1 cellular context compared by ENCODE assay signal in the genomic region with DNA sequence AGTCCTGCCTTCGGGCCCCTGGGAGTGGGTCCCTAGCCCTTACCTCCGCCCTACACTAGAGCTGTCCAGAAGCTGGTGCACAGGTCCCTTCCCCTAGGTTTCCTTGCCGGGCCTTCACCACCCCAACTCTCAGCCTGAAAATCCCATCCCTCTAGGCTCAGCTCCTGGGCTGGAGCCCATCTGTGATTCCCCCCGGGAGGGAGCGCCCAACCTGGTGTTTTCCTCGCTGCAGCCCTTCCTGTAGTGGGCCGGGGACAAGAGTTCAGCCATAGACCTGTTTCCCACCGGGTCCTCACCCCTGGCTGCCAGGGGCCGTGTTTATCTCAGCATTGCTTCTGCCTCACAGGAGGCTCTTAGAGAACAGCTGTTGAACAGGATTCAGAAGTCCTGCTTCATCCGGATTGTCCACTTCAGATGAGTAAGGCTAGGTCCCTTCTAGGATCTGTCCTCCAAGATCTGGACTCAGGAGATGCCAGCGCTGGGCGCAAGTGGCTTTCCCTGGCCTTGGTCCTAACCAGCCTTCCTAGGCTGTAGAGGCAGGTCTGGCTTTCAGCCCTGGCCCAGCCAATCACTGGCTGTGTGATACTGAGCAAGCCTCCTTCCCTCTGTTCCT.
TF ChIP-seq lines count a peak whose summit lies in the region.

No MANE protein-coding gene starts in this region.

TF ChIP-seq in GM23338, 12 proteins besides CTCF, POLR2A, EP300 and RAD21 (continued from another document):
- TF ChIP-seq, protein P1, sequence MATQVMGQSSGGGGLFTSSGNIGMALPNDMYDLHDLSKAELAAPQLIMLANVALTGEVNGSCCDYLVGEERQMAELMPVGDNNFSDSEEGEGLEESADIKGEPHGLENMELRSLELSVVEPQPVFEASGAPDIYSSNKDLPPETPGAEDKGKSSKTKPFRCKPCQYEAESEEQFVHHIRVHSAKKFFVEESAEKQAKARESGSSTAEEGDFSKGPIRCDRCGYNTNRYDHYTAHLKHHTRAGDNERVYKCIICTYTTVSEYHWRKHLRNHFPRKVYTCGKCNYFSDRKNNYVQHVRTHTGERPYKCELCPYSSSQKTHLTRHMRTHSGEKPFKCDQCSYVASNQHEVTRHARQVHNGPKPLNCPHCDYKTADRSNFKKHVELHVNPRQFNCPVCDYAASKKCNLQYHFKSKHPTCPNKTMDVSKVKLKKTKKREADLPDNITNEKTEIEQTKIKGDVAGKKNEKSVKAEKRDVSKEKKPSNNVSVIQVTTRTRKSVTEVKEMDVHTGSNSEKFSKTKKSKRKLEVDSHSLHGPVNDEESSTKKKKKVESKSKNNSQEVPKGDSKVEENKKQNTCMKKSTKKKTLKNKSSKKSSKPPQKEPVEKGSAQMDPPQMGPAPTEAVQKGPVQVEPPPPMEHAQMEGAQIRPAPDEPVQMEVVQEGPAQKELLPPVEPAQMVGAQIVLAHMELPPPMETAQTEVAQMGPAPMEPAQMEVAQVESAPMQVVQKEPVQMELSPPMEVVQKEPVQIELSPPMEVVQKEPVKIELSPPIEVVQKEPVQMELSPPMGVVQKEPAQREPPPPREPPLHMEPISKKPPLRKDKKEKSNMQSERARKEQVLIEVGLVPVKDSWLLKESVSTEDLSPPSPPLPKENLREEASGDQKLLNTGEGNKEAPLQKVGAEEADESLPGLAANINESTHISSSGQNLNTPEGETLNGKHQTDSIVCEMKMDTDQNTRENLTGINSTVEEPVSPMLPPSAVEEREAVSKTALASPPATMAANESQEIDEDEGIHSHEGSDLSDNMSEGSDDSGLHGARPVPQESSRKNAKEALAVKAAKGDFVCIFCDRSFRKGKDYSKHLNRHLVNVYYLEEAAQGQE (IDR thresholded peaks at IDR 0.05; ENCODE audit: unreplicated experiment) = no peak
- TF ChIP-seq, protein P2, sequence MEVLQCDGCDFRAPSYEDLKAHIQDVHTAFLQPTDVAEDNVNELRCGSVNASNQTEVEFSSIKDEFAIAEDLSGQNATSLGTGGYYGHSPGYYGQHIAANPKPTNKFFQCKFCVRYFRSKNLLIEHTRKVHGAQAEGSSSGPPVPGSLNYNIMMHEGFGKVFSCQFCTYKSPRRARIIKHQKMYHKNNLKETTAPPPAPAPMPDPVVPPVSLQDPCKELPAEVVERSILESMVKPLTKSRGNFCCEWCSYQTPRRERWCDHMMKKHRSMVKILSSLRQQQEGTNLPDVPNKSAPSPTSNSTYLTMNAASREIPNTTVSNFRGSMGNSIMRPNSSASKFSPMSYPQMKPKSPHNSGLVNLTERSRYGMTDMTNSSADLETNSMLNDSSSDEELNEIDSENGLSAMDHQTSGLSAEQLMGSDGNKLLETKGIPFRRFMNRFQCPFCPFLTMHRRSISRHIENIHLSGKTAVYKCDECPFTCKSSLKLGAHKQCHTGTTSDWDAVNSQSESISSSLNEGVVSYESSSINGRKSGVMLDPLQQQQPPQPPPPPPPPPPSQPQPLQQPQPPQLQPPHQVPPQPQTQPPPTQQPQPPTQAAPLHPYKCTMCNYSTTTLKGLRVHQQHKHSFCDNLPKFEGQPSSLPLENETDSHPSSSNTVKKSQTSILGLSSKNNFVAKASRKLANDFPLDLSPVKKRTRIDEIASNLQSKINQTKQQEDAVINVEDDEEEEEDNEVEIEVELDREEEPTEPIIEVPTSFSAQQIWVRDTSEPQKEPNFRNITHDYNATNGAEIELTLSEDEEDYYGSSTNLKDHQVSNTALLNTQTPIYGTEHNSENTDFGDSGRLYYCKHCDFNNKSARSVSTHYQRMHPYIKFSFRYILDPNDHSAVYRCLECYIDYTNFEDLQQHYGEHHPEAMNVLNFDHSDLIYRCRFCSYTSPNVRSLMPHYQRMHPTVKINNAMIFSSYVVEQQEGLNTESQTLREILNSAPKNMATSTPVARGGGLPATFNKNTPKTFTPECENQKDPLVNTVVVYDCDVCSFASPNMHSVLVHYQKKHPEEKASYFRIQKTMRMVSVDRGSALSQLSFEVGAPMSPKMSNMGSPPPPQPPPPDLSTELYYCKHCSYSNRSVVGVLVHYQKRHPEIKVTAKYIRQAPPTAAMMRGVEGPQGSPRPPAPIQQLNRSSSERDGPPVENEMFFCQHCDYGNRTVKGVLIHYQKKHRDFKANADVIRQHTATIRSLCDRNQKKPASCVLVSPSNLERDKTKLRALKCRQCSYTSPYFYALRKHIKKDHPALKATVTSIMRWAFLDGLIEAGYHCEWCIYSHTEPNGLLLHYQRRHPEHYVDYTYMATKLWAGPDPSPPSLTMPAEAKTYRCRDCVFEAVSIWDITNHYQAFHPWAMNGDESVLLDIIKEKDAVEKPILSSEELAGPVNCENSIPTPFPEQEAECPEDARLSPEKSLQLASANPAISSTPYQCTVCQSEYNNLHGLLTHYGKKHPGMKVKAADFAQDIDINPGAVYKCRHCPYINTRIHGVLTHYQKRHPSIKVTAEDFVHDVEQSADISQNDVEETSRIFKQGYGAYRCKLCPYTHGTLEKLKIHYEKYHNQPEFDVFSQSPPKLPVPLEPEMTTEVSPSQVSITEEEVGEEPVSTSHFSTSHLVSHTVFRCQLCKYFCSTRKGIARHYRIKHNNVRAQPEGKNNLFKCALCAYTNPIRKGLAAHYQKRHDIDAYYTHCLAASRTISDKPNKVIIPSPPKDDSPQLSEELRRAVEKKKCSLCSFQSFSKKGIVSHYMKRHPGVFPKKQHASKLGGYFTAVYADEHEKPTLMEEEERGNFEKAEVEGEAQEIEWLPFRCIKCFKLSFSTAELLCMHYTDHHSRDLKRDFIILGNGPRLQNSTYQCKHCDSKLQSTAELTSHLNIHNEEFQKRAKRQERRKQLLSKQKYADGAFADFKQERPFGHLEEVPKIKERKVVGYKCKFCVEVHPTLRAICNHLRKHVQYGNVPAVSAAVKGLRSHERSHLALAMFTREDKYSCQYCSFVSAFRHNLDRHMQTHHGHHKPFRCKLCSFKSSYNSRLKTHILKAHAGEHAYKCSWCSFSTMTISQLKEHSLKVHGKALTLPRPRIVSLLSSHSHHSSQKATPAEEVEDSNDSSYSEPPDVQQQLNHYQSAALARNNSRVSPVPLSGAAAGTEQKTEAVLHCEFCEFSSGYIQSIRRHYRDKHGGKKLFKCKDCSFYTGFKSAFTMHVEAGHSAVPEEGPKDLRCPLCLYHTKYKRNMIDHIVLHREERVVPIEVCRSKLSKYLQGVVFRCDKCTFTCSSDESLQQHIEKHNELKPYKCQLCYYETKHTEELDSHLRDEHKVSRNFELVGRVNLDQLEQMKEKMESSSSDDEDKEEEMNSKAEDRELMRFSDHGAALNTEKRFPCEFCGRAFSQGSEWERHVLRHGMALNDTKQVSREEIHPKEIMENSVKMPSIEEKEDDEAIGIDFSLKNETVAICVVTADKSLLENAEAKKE (CRISPR knock-in tag; IDR thresholded peaks at IDR 0.05) = no peak
- TF ChIP-seq STAT1 (IDR thresholded peaks at IDR 0.05; ENCODE audit: unreplicated experiment) (no peak), ZNF331 (CRISPR knock-in tag; IDR thresholded peaks at IDR 0.05; ENCODE audit: low read depth) (no peak), CREB1 (CRISPR knock-in tag; IDR thresholded peaks at IDR 0.05; ENCODE audit: low read depth) (no peak), JUNB (IDR thresholded peaks at IDR 0.05; ENCODE audit: unreplicated experiment) (no peak), POLR2AphosphoS5 (IDR thresholded peaks at IDR 0.05; ENCODE audit: low read depth) (no peak), EZH2 (IDR thresholded peaks at IDR 0.05; ENCODE audit: low read depth, unreplicated experiment) (no peak), ZNF114 (CRISPR knock-in tag; IDR thresholded peaks at IDR 0.05) (no peak)
